In genomic region chr4:184882276-184882675, GRCh38 we compare ENCODE assay signal across 20 cellular contexts. TPM values are rescaled to one million over a fixed set of nuclear protein-coding genes. Genes with fewer than 3 reads are reported as not detected.
DNase-seq lines count a peak whose midpoint lies in the region; ATAC-seq and TF ChIP-seq lines count a peak whose summit lies in the region.
"Had no signal": no experiment of that assay in that cellular context is flagged by ENCODE, and none has a peak within 500 bp of the region (broad histone marks: within the 10 kb centered on the region; RNA-seq: fewer than 3 reads in every experiment).

No MANE protein-coding gene starts in this region.

- no peaks in the 10 kb centered on the region for H3K79me1 ChIP-seq in trophoblast cell (ENCODE audit: low read length)

- H3K18ac ChIP-seq in trophoblast cell (ENCODE audit: low read length) = no peak overlapping the region

- no peaks in the 10 kb centered on the region for H3K27me3 ChIP-seq in right cardiac atrium (ENCODE audit: control insufficient read depth, insufficient read depth)
- H3K27me3 ChIP-seq in trophoblast cell (ENCODE audit: insufficient read depth, low read length) = no peaks in the 10 kb centered on the region
- H3K27me3 ChIP-seq in tibial nerve = no peaks in the 10 kb centered on the region
- H3K27me3 ChIP-seq: BLaER1 had no signal

- H3K4me1 ChIP-seq in right cardiac atrium (ENCODE audit: control insufficient read depth, insufficient read depth, low read length) (no peaks in the 10 kb centered on the region), trophoblast cell (ENCODE audit: control insufficient read depth in 1 of 2, insufficient read depth in 2 of 2, low read length in 2 of 2) (no peaks in the 10 kb centered on the region), tibial nerve (no peaks in the 10 kb centered on the region)
- H3K4me1 ChIP-seq: BLaER1 had no signal

- no peak overlapping the region for H2BK5ac ChIP-seq in trophoblast cell (ENCODE audit: low read depth, low read length, poor library complexity)

- TF ChIP-seq CTCF in tibial nerve (IDR thresholded peaks at IDR 0.05) = no peak

- ATAC-seq in left cardiac atrium (peak; percentile 46 to 82), right cardiac atrium (no peak), left lobe of liver (peak; percentile 75), HG03045 (IDR thresholded peaks at IDR 0.05; ENCODE audit: unreplicated experiment) (no peak)
- ATAC-seq: CD8-positive, alpha-beta T cell; GM23338; HCT116 had no signal

- H3K4me3 ChIP-seq in right cardiac atrium (ENCODE audit: low read length) (no peak overlapping the region), trophoblast cell (ENCODE audit: low read depth, low read length) (no peak overlapping the region), tibial nerve (no peak overlapping the region)
- H3K4me3 ChIP-seq: BLaER1, GM23338 had no signal

- H4K91ac ChIP-seq in trophoblast cell (ENCODE audit: low read depth, low read length) = no peak overlapping the region

- no peak overlapping the region for H3K23ac ChIP-seq in trophoblast cell (ENCODE audit: low read length)

- no peak for TF ChIP-seq EP300 in tibial nerve (IDR thresholded peaks at IDR 0.05)

- no peak overlapping the region for H3K4me2 ChIP-seq in trophoblast cell (ENCODE audit: low read length)
- H3K4me2 ChIP-seq: BLaER1, GM23338 had no signal

- no peaks in the 10 kb centered on the region for H3K79me2 ChIP-seq in trophoblast cell (ENCODE audit: control insufficient read depth, insufficient read depth, low read length, poor library complexity)

- no peak overlapping the region for H2BK12ac ChIP-seq in trophoblast cell (ENCODE audit: low read length)

- H3K9ac ChIP-seq in trophoblast cell (ENCODE audit: low read length) = no peak overlapping the region
- H3K9ac ChIP-seq: BLaER1 had no signal

- no peak for TF ChIP-seq POLR2A in tibial nerve (IDR thresholded peaks at IDR 0.05)

- H4K12ac ChIP-seq in trophoblast cell (ENCODE audit: low read depth, low read length) = no peak overlapping the region

- no peak overlapping the region for H2AFZ ChIP-seq in trophoblast cell (ENCODE audit: insufficient read depth, low read length, poor library complexity)
- H2AFZ ChIP-seq: GM23338 had no signal

- DNase-seq in left cardiac atrium (no peak), right cardiac atrium (no peak), left lobe of liver (ENCODE audit: low spot score) (peak; percentile 86), trophoblast cell (peak; percentile 76 to 91), DMS153 (lab: John Stamatoyannopoulos, UW) (no peak), tibial nerve (ENCODE audit: low spot score in 2 of 2) (no peak)
- DNase-seq: Caco-2; CD4-positive, CD25-positive, alpha-beta regulatory T cell; CD8-positive, alpha-beta T cell; DMS 273 treated with DMSO at 0.1 percent for 48 hours; DMS53; DMS79 treated with DMSO at 0.1 percent for 48 hours; GF-D8; H9 had no signal

- H3K14ac ChIP-seq in trophoblast cell (ENCODE audit: low read length) = no peak overlapping the region

- no peak overlapping the region for H2AK5ac ChIP-seq in trophoblast cell (ENCODE audit: low read length)

- H2BK120ac ChIP-seq in trophoblast cell (ENCODE audit: insufficient read depth, low read length, poor library complexity) = no peak overlapping the region

- H3K9me3 ChIP-seq in right cardiac atrium (ENCODE audit: control insufficient read depth, low read length) (no peaks in the 10 kb centered on the region), trophoblast cell (ENCODE audit: insufficient read depth, low read depth, low read length) (peaks cover 4% of the 10 kb centered on the region), tibial nerve (no peaks in the 10 kb centered on the region)
- H3K9me3 ChIP-seq: Caco-2 had no signal

- H4K8ac ChIP-seq in trophoblast cell (ENCODE audit: low read depth, low read length) = no peak overlapping the region

- H3K4ac ChIP-seq in trophoblast cell (ENCODE audit: low read depth, low read length) = no peak overlapping the region

- intact Hi-C loops in left cardiac atrium (cut with DNase I) = no loop called here
- intact Hi-C loops in right cardiac atrium (cut with DNase I) = no loop called here

- H3K36me3 ChIP-seq in trophoblast cell (ENCODE audit: control insufficient read depth in 1 of 2, insufficient read depth in 2 of 2, low read length in 2 of 2) (no peaks in the 10 kb centered on the region), tibial nerve (no peaks in the 10 kb centered on the region)
- H3K36me3 ChIP-seq: BLaER1 had no signal

- 85% methylated on average over 10 of the region's 10 CpGs for WGBS in right cardiac atrium
- no CpG with 5 or more reads among the region's 10 CpGs for WGBS in trophoblast cell (ENCODE audit: extremely low coverage, insufficient coverage, insufficient read length)
- 82 to 88% methylated on average over 10 of the region's 10 CpGs for whole genome bisulfite sequencing in tibial nerve, 2 donors

- no peak overlapping the region for H3K27ac ChIP-seq in right cardiac atrium (ENCODE audit: low read length)
- no peak overlapping the region for H3K27ac ChIP-seq in trophoblast cell (ENCODE audit: low read depth, low read length)
- no peak overlapping the region for H3K27ac ChIP-seq in tibial nerve
- H3K27ac ChIP-seq: 22Rv1, BLaER1, C4-2B had no signal

RNA-seq across cellular contexts. Expression of gene ACSL1, which starts 56.5 kb away (rescaled TPM):
- 100 to 1,000 TPM; 297 to 380 TPM for total RNA-seq in left cardiac atrium
- total RNA-seq in right cardiac atrium = 100 to 1,000 TPM in 2 of 4 donors, 10 to 100 TPM in 2; 94.6 to 149 (median 106) TPM
- polyA plus RNA-seq in right cardiac atrium = 129 TPM
- 818 TPM for total RNA-seq in left lobe of liver
- polyA plus RNA-seq in trophoblast cell (2013) = 5.9 and 6.4 TPM in 2 replicates
- total RNA-seq in tibial nerve = 100 to 1,000 TPM; 112 to 384 (median 211) TPM

Comparison
In these comparisons a context has a peak if more than half of its experiments do, and no peak if none do; other contexts are left out.
1. ATAC-seq: peak in left cardiac atrium (2 of 2) and left lobe of liver (single experiment); none in right cardiac atrium (0 of 2) and HG03045 (single experiment).
2. DNase-seq: peak in left lobe of liver (single experiment) and trophoblast cell (2 of 2); none in left cardiac atrium (single experiment), right cardiac atrium (0 of 3), DMS153 (single experiment) and tibial nerve (0 of 2).